In genomic region chr4:154491341-154491679, GRCh38 we compare ENCODE assay signal across 8 cellular contexts. TPM values are rescaled to one million over a fixed set of nuclear protein-coding genes. Genes with fewer than 3 reads are reported as not detected.
A peak's percentile ranks its signal among the peaks of the same experiment; 100 is the strongest.
DNase-seq lines count a peak whose midpoint lies in the region; ATAC-seq, FAIRE-seq and TF ChIP-seq lines count a peak whose summit lies in the region.

No MANE protein-coding gene starts in this region.

- H3K9me3 ChIP-seq in cardiac muscle cell (ENCODE audit: low read depth) = no peaks in the 10 kb centered on the region
- no peaks in the 10 kb centered on the region for H3K9me3 ChIP-seq in right atrium auricular region
- no peaks in the 10 kb centered on the region for H3K9me3 ChIP-seq in Peyer's patch
- no peaks in the 10 kb centered on the region for H3K9me3 ChIP-seq in endothelial cell of umbilical vein (replicated peaks; ENCODE audit: control insufficient read depth, insufficient read depth, low read length)

- intact Hi-C loops in endothelial cell of umbilical vein (cut with micrococcal nuclease) = no loop called here

- H3K27me3 ChIP-seq in cardiac muscle cell (peaks cover 81% of the 10 kb centered on the region), right atrium auricular region (peaks cover 9 to 19% of the 10 kb centered on the region in 2 donors), Peyer's patch (peaks cover 0 to 18% of the 10 kb centered on the region in 2 donors), endothelial cell of umbilical vein (ENCODE audit: control insufficient read depth in 2 of 2, insufficient read depth in 2 of 2, low read length in 2 of 2) (peaks cover 35 to 38% of the 10 kb centered on the region in 2 experiments)

- peak overlapping the region; percentile 35 for H3K4me3 ChIP-seq in cardiac muscle cell
- H3K4me3 ChIP-seq in right atrium auricular region = peak overlapping the region in 1 of 2 donors; percentile 46
- H3K4me3 ChIP-seq in Peyer's patch = peak overlapping the region; percentile 22 to 44 (median 29)
- no peak overlapping the region for H3K4me3 ChIP-seq in endothelial cell of umbilical vein (replicated peaks in 1 of 3; ENCODE audit: insufficient read depth in 1 of 3, low read depth in 1 of 3, low read length in 3 of 3)

- H3K27me3 Mint-ChIP-seq in neural crest cell (ENCODE audit: low read depth) = peaks cover 78% of the 10 kb centered on the region

- no peak overlapping the region for H3K9ac ChIP-seq in endothelial cell of umbilical vein (replicated peaks; ENCODE audit: extremely low read depth, insufficient read depth, low read length)

- no peaks in the 10 kb centered on the region for H4K20me1 ChIP-seq in endothelial cell of umbilical vein (replicated peaks; ENCODE audit: control insufficient read depth, extremely low read depth, insufficient read depth, low read length)

- no TSS peak for BruUV-seq in endothelial cell of umbilical vein (replicated peaks; lab: Mats Ljungman, UMichigan)

- H3K27ac ChIP-seq in cardiac muscle cell (no peak overlapping the region), right atrium auricular region (no peak overlapping the region), Peyer's patch (no peak overlapping the region), endothelial cell of umbilical vein (ENCODE audit: insufficient read depth, low read depth, low read length) (no peak overlapping the region)

- H3K36me3 ChIP-seq in cardiac muscle cell (no peaks in the 10 kb centered on the region), right atrium auricular region (no peaks in the 10 kb centered on the region), Peyer's patch (no peaks in the 10 kb centered on the region), endothelial cell of umbilical vein (ENCODE audit: control insufficient read depth in 2 of 2, extremely low read depth in 1 of 2, insufficient read depth in 2 of 2, low read length in 2 of 2) (no peaks in the 10 kb centered on the region)

- H3K4me1 Mint-ChIP-seq in neural crest cell = peaks cover 15% of the 10 kb centered on the region

- dilution Hi-C loops in endothelial cell of umbilical vein (cut with MboI; ENCODE audit: extremely low pct_ligation_motif_present, low sequenced_read_pairs) = no loop called here

- CTCF ChIA-PET in endothelial cell of umbilical vein (lab: Charles Lee) = interaction anchor here (1.7 kb wide), 1 partner anchor 12 kb away, joined by 4 read pairs; no protein-coding TSS in a partner anchor

- H3K36me3 Mint-ChIP-seq in neural crest cell (ENCODE audit: low read depth) = no peaks in the 10 kb centered on the region

- TF ChIP-seq CTCF in cardiac muscle cell (IDR thresholded peaks at IDR 0.05; ENCODE audit: low read depth, low read length) (no peak), right atrium auricular region (IDR thresholded peaks at IDR 0.05) (no peak), Peyer's patch (IDR thresholded peaks at IDR 0.05) (no peak), endothelial cell of umbilical vein (IDR thresholded peaks at IDR 0.05; ENCODE audit: extremely low read depth in 1 of 2, insufficient read depth in 1 of 2, low read depth in 1 of 2, low read length in 2 of 2) (no peak), neural crest cell (conservative IDR thresholded peaks at IDR 0.05) (no peak)

- peak overlapping the region; percentile 17 for H3K4me2 ChIP-seq in endothelial cell of umbilical vein (ENCODE audit: insufficient read depth, low read length)

- TF ChIP-seq POLR2A in Peyer's patch (IDR thresholded peaks at IDR 0.05) (no peak), endothelial cell of umbilical vein (IDR thresholded peaks at IDR 0.05; ENCODE audit: low read depth, low read length) (no peak)

- no peaks in the 10 kb centered on the region for H3K9me1 ChIP-seq in endothelial cell of umbilical vein (replicated peaks; ENCODE audit: control insufficient read depth, extremely low read depth, insufficient read depth, low read length)

- DNase-seq in cardiac muscle cell (ENCODE audit: low read depth in 1 of 2, low spot score in 1 of 2) = peak; percentile 19 to 46
- DNase-seq in right atrium auricular region (ENCODE audit: low spot score) = no peak
- no peak for DNase-seq in Peyer's patch
- no peak for DNase-seq in endothelial cell of umbilical vein (ENCODE audit: low read depth, low spot score)
- no peak for DNase-seq in neural crest cell (ENCODE audit: low read depth, low spot score)
- DNase-seq in midbrain (lab: John Stamatoyannopoulos, UW) = no peak

- H3K4me3 Mint-ChIP-seq in neural crest cell = peak overlapping the region; percentile 84

- FAIRE-seq in endothelial cell of umbilical vein (lab: Jason Lieb, UNC) = no peak

- no peak overlapping the region for H3K27ac Mint-ChIP-seq in neural crest cell (ENCODE audit: unreplicated experiment)

- H3K9me3 Mint-ChIP-seq in neural crest cell = no peaks in the 10 kb centered on the region

- H3K4me1 ChIP-seq in cardiac muscle cell (ENCODE audit: low read depth) (peaks cover 6% of the 10 kb centered on the region), right atrium auricular region (peaks cover 0 to 27% of the 10 kb centered on the region in 2 donors), Peyer's patch (peaks cover 0 to 20% (median 5%) of the 10 kb centered on the region in 4 donors), endothelial cell of umbilical vein (ENCODE audit: control insufficient read depth, extremely low read depth, insufficient read depth, low read length) (no peaks in the 10 kb centered on the region)

- peak; percentile 26 for ATAC-seq in HG02763 (IDR thresholded peaks at IDR 0.05; ENCODE audit: unreplicated experiment)
- ATAC-seq in HG03039 (IDR thresholded peaks at IDR 0.05; ENCODE audit: unreplicated experiment) = no peak

- no peaks in the 10 kb centered on the region for H3K79me2 ChIP-seq in endothelial cell of umbilical vein (ENCODE audit: control insufficient read depth, insufficient read depth, low read length)

- POLR2A ChIA-PET in endothelial cell of umbilical vein (lab: Charles Lee) = no interaction called here

- peak overlapping the region; percentile 18 for H2AFZ ChIP-seq in endothelial cell of umbilical vein (ENCODE audit: low read depth, low read length)

TF ChIP-seq in endothelial cell of umbilical vein, 7 proteins besides CTCF, POLR2A, EP300 and RAD21:
- TF ChIP-seq EZH2 (IDR thresholded peaks at IDR 0.05; ENCODE audit: borderline replicate concordance, low read depth, low read length, severe bottlenecking) (peak; percentile 34), GATA2 (IDR thresholded peaks at IDR 0.05; ENCODE audit: insufficient read depth, insufficient read length, low read depth, low read length) (no peak)

RNA-seq across cellular contexts. Expression of gene DCHS2, which starts 0.3 kb away (rescaled TPM):
- 0.09 and 0.11 TPM in 2 replicates for total RNA-seq in cardiac muscle cell
- polyA plus RNA-seq in cardiac muscle cell = not detected in 2 replicates
- under 1 TPM in 1 of 2 donors, not detected in 1; 0.04 TPM for total RNA-seq in right atrium auricular region
- total RNA-seq in Peyer's patch = under 1 TPM in 3 of 4 donors, not detected in 1; 0.28 to 0.88 (median 0.67) TPM
- total RNA-seq in endothelial cell of umbilical vein = not detected in 2 replicates
- not detected in 2 replicates for polyA plus RNA-seq in endothelial cell of umbilical vein
- polyA plus RNA-seq in endothelial cell of umbilical vein (2011; cell fraction: cytosol; rRNA removed) = not detected in 2 replicates
- not detected in 2 replicates for polyA plus RNA-seq in endothelial cell of umbilical vein (2011; cell fraction: nucleus; rRNA removed)
- polyA plus RNA-seq in endothelial cell of umbilical vein (2012) = not detected in 2 replicates
- not detected in 2 replicates for polyA minus RNA-seq in endothelial cell of umbilical vein
- not detected for polyA minus RNA-seq in endothelial cell of umbilical vein (2011; cell fraction: cytosol; rRNA and poly(A)+ RNA removed)
- polyA minus RNA-seq in endothelial cell of umbilical vein (2011; cell fraction: nucleus; rRNA and poly(A)+ RNA removed) = not detected in 2 replicates
- 0.91 and 1.2 TPM in 2 replicates for total RNA-seq in neural crest cell

RNA-seq across cellular contexts. Expression of gene PLRG1, which starts 58.9 kb away (rescaled TPM):
- total RNA-seq in cardiac muscle cell = 25.6 and 27.6 TPM in 2 replicates
- 61.6 and 84.1 TPM in 2 replicates for polyA plus RNA-seq in cardiac muscle cell
- 10 to 100 TPM; 21.1 to 30.1 TPM for total RNA-seq in right atrium auricular region
- 10 to 100 TPM; 23.4 to 68.5 (median 42.4) TPM for total RNA-seq in Peyer's patch
- 89.1 and 91.9 TPM in 2 replicates for total RNA-seq in endothelial cell of umbilical vein
- 48.9 and 50.9 TPM in 2 replicates for polyA plus RNA-seq in endothelial cell of umbilical vein
- 64.9 and 71.8 TPM in 2 replicates for polyA plus RNA-seq in endothelial cell of umbilical vein (2011; cell fraction: cytosol; rRNA removed)
- polyA plus RNA-seq in endothelial cell of umbilical vein (2011; cell fraction: nucleus; rRNA removed) = 84.0 and 88.3 TPM in 2 replicates
- polyA plus RNA-seq in endothelial cell of umbilical vein (2012) = 65.6 and 85.7 TPM in 2 replicates
- polyA minus RNA-seq in endothelial cell of umbilical vein = 95.0 and 98.7 TPM in 2 replicates
- polyA minus RNA-seq in endothelial cell of umbilical vein (2011; cell fraction: cytosol; rRNA and poly(A)+ RNA removed) = 19.7 TPM
- polyA minus RNA-seq in endothelial cell of umbilical vein (2011; cell fraction: nucleus; rRNA and poly(A)+ RNA removed) = 32.8 and 73.5 TPM in 2 replicates
- 93.3 and 103 TPM in 2 replicates for total RNA-seq in neural crest cell

Comparison
In these comparisons a context has a peak if more than half of its experiments do, and no peak if none do; other contexts are left out.
1. DNase-seq: peak in cardiac muscle cell (2 of 2); none in right atrium auricular region (single experiment), Peyer's patch (0 of 3), endothelial cell of umbilical vein (single experiment), neural crest cell (single experiment) and midbrain (single experiment).
2. H3K4me3 ChIP-seq: peak in cardiac muscle cell (single experiment) and Peyer's patch (4 of 4); none in endothelial cell of umbilical vein (0 of 3).